Comparison of ENCODE assay signal across 1 cellular context in the genomic region with DNA sequence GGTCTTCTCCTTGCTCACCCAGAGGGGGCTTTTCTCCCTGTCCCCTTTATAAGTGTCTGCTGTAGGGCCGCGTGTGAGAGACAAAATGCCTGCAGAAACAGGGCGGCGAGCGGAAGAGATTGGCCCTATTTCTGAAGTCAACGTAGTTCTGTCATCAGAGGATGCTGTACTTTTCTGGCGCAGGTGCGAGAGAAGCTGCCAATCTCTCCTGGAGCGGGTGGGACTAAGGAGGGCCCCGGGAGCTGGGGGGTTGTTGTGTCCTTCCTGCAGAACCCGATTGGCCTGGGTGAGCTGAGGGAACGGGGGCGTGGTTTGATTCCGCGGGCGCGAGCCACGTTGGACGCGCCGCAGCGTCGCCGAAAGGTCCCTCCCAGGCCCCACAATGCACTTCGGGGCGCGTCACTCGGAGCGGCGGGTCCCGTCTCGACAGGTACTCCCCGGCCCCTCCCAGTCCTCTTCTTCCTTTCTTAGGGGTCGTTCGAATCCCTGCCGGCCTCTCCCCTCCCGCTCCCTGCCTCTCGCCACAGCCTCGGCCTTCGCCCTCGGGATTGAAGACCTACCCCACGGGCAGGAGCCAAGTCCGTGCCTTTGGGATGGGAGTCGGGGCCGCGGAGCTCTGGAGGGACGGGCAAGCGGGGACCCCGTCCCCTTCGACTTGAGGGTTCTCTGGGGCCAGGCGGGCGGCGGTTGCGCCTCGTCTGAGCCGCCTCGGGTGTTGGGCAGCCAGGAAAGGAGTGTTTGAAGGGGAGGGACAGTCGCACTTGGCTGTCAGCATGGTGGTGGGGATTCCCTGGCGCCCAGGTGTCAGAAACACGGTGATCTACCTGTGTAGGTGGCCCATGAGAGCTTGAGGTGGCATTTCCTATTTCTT.
A peak's percentile ranks its signal among the peaks of the same experiment; 100 is the strongest.
TF ChIP-seq lines count a peak whose summit lies in the region.

A gene with protein sequence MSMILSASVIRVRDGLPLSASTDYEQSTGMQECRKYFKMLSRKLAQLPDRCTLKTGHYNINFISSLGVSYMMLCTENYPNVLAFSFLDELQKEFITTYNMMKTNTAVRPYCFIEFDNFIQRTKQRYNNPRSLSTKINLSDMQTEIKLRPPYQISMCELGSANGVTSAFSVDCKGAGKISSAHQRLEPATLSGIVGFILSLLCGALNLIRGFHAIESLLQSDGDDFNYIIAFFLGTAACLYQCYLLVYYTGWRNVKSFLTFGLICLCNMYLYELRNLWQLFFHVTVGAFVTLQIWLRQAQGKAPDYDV (plus strand): TSS at position 387 of the 871 bp plus-strand sequence. CDS start 7,275 bp downstream, outside the sequence.

TF ChIP-seq in HEK293, 187 proteins besides CTCF, POLR2A, EP300 and RAD21 (continued from another document):
- TF ChIP-seq, protein P1, sequence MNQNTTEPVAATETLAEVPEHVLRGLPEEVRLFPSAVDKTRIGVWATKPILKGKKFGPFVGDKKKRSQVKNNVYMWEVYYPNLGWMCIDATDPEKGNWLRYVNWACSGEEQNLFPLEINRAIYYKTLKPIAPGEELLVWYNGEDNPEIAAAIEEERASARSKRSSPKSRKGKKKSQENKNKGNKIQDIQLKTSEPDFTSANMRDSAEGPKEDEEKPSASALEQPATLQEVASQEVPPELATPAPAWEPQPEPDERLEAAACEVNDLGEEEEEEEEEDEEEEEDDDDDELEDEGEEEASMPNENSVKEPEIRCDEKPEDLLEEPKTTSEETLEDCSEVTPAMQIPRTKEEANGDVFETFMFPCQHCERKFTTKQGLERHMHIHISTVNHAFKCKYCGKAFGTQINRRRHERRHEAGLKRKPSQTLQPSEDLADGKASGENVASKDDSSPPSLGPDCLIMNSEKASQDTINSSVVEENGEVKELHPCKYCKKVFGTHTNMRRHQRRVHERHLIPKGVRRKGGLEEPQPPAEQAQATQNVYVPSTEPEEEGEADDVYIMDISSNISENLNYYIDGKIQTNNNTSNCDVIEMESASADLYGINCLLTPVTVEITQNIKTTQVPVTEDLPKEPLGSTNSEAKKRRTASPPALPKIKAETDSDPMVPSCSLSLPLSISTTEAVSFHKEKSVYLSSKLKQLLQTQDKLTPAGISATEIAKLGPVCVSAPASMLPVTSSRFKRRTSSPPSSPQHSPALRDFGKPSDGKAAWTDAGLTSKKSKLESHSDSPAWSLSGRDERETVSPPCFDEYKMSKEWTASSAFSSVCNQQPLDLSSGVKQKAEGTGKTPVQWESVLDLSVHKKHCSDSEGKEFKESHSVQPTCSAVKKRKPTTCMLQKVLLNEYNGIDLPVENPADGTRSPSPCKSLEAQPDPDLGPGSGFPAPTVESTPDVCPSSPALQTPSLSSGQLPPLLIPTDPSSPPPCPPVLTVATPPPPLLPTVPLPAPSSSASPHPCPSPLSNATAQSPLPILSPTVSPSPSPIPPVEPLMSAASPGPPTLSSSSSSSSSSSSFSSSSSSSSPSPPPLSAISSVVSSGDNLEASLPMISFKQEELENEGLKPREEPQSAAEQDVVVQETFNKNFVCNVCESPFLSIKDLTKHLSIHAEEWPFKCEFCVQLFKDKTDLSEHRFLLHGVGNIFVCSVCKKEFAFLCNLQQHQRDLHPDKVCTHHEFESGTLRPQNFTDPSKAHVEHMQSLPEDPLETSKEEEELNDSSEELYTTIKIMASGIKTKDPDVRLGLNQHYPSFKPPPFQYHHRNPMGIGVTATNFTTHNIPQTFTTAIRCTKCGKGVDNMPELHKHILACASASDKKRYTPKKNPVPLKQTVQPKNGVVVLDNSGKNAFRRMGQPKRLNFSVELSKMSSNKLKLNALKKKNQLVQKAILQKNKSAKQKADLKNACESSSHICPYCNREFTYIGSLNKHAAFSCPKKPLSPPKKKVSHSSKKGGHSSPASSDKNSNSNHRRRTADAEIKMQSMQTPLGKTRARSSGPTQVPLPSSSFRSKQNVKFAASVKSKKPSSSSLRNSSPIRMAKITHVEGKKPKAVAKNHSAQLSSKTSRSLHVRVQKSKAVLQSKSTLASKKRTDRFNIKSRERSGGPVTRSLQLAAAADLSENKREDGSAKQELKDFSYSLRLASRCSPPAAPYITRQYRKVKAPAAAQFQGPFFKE (tag by site-specific recombination; IDR thresholded peaks at IDR 0.05; ENCODE audit: borderline replicate concordance): no peak
- 0 out of 2 replicates have a peak, but pooled peaks have one; percentile 32 for TF ChIP-seq FEZF1 (tag by site-specific recombination; IDR thresholded peaks at IDR 0.05)
- TF ChIP-seq, protein P2, sequence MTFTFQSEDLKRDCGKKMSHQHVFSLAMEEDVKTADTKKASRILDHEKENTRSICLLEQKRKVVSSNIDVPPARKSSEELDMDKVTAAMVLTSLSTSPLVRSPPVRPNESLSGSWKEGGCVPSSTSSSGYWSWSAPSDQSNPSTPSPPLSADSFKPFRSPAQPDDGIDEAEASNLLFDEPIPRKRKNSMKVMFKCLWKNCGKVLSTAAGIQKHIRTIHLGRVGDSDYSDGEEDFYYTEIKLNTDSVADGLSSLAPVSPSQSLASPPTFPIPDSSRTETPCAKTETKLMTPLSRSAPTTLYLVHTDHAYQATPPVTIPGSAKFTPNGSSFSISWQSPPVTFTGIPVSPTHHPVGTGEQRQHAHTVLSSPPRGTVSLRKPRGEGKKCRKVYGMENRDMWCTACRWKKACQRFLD (tag by site-specific recombination; IDR thresholded peaks at IDR 0.05): no peak
- no peak for TF ChIP-seq ZNF311 (tag by site-specific recombination; IDR thresholded peaks at IDR 0.05; ENCODE audit: borderline replicate concordance)
- peak; percentile 87 for TF ChIP-seq SP2 (tag by site-specific recombination; IDR thresholded peaks at IDR 0.05)
- no peak for TF ChIP-seq ZNF501 (tag by site-specific recombination; IDR thresholded peaks at IDR 0.05)
- TF ChIP-seq ZNF394 (tag by site-specific recombination; IDR thresholded peaks at IDR 0.05; ENCODE audit: borderline replicate concordance): peak; percentile 90
- TF ChIP-seq, protein P3, sequence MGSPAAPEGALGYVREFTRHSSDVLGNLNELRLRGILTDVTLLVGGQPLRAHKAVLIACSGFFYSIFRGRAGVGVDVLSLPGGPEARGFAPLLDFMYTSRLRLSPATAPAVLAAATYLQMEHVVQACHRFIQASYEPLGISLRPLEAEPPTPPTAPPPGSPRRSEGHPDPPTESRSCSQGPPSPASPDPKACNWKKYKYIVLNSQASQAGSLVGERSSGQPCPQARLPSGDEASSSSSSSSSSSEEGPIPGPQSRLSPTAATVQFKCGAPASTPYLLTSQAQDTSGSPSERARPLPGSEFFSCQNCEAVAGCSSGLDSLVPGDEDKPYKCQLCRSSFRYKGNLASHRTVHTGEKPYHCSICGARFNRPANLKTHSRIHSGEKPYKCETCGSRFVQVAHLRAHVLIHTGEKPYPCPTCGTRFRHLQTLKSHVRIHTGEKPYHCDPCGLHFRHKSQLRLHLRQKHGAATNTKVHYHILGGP (tag by site-specific recombination; IDR thresholded peaks at IDR 0.05): no peak
- TF ChIP-seq SP7 (tag by site-specific recombination; IDR thresholded peaks at IDR 0.05): 0 out of 2 replicates have a peak, but pooled peaks have one; percentile 8
- peak; percentile 57; the same call in 1 of the 2 replicates for TF ChIP-seq ZNF600 (tag by site-specific recombination; IDR thresholded peaks at IDR 0.05)
- peak; percentile 52; the same call in 1 of the 2 replicates for TF ChIP-seq GLIS1 (tag by site-specific recombination; IDR thresholded peaks at IDR 0.05)
- TF ChIP-seq TRIM28 (IDR thresholded peaks at IDR 0.05; ENCODE audit: borderline replicate concordance, low read length): peak; percentile 47; the same call in 1 of the 2 replicates
- TF ChIP-seq ZBTB48 (tag by site-specific recombination; IDR thresholded peaks at IDR 0.05): peak; percentile 95
- TF ChIP-seq, protein P4, sequence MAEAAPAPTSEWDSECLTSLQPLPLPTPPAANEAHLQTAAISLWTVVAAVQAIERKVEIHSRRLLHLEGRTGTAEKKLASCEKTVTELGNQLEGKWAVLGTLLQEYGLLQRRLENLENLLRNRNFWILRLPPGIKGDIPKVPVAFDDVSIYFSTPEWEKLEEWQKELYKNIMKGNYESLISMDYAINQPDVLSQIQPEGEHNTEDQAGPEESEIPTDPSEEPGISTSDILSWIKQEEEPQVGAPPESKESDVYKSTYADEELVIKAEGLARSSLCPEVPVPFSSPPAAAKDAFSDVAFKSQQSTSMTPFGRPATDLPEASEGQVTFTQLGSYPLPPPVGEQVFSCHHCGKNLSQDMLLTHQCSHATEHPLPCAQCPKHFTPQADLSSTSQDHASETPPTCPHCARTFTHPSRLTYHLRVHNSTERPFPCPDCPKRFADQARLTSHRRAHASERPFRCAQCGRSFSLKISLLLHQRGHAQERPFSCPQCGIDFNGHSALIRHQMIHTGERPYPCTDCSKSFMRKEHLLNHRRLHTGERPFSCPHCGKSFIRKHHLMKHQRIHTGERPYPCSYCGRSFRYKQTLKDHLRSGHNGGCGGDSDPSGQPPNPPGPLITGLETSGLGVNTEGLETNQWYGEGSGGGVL (tag by site-specific recombination; IDR thresholded peaks at IDR 0.05): no peak
- TF ChIP-seq, protein P5, sequence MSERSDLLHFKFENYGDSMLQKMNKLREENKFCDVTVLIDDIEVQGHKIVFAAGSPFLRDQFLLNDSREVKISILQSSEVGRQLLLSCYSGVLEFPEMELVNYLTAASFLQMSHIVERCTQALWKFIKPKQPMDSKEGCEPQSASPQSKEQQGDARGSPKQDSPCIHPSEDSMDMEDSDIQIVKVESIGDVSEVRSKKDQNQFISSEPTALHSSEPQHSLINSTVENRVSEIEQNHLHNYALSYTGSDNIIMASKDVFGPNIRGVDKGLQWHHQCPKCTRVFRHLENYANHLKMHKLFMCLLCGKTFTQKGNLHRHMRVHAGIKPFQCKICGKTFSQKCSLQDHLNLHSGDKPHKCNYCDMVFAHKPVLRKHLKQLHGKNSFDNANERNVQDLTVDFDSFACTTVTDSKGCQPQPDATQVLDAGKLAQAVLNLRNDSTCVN (tag by site-specific recombination; optimal IDR thresholded peaks at IDR 0.05): peak; percentile 81
- TF ChIP-seq ZNF776 (tag by site-specific recombination; IDR thresholded peaks at IDR 0.05; ENCODE audit: borderline replicate concordance): no peak
- TF ChIP-seq, protein P6, sequence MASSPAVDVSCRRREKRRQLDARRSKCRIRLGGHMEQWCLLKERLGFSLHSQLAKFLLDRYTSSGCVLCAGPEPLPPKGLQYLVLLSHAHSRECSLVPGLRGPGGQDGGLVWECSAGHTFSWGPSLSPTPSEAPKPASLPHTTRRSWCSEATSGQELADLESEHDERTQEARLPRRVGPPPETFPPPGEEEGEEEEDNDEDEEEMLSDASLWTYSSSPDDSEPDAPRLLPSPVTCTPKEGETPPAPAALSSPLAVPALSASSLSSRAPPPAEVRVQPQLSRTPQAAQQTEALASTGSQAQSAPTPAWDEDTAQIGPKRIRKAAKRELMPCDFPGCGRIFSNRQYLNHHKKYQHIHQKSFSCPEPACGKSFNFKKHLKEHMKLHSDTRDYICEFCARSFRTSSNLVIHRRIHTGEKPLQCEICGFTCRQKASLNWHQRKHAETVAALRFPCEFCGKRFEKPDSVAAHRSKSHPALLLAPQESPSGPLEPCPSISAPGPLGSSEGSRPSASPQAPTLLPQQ (tag by site-specific recombination; IDR thresholded peaks at IDR 0.05): 0 out of 2 replicates have a peak, but pooled peaks have one; percentile 25
- TF ChIP-seq ZBTB1 (tag by site-specific recombination; IDR thresholded peaks at IDR 0.05): no peak
- TF ChIP-seq ZNF561 (tag by site-specific recombination; IDR thresholded peaks at IDR 0.05; ENCODE audit: borderline replicate concordance): peak; percentile 70; the same call in 1 of the 2 replicates
- peak; percentile 80 for TF ChIP-seq ZNF335 (tag by site-specific recombination; conservative IDR thresholded peaks at IDR 0.05)
- TF ChIP-seq SP3 (tag by site-specific recombination; IDR thresholded peaks at IDR 0.05): peak; percentile 67
- TF ChIP-seq ZBTB20 (tag by site-specific recombination; IDR thresholded peaks at IDR 0.05): peak; percentile 99
- TF ChIP-seq HOXC10 (CRISPR knock-in tag; IDR thresholded peaks at IDR 0.05): no peak
- TF ChIP-seq ZNF76 (tag by site-specific recombination; IDR thresholded peaks at IDR 0.05; ENCODE audit: borderline replicate concordance, low read depth): peak; percentile 63; the same call in 1 of the 2 replicates
